Comparison of ENCODE assay signal across 10 cellular contexts in genomic region chr10:117609095-117609821, GRCh38.
DNase-seq lines count a peak whose midpoint lies in the region; FAIRE-seq and TF ChIP-seq lines count a peak whose summit lies in the region.
"Had no signal": no experiment of that assay in that cellular context is flagged by ENCODE, and none has a peak within 500 bp of the region (broad histone marks: within the 10 kb centered on the region; RNA-seq: fewer than 3 reads in every experiment).

No MANE protein-coding gene starts in this region.

- H3K4me1 ChIP-seq in Peyer's patch, result no peaks in the 10 kb centered on the region

- H3K27me3 ChIP-seq in Peyer's patch, result no peaks in the 10 kb centered on the region

- DNase-seq in AG10803 (ENCODE audit: low read depth) (peak; percentile 96), LHCN-M2 (ENCODE audit: low read depth) (peak; percentile 20), nephron progenitor cell (no peak), NCI-H1417 treated with DMSO at 0.1 percent for 48 hours (lab: John Stamatoyannopoulos, UW) (no peak), dermis blood vessel endothelial cell (no peak), Peyer's patch (no peak)
- no peak for DNase-seq in activated naive CD4-positive, alpha-beta T cell treated with anti-CD3 and anti-CD28 coated beads, Interleukin-2, amount 50 U/mL, for 16 hours
- DNase-seq: T-cell had no signal

- TF ChIP-seq CTCF in AG10803 (conservative IDR thresholded peaks at IDR 0.05; ENCODE audit: low read length), result no peak
- TF ChIP-seq CTCF in nephron progenitor cell (IDR thresholded peaks at IDR 0.05), result no peak
- TF ChIP-seq CTCF in Peyer's patch (IDR thresholded peaks at IDR 0.05), result no peak

- no peak for TF ChIP-seq POLR2A in Peyer's patch (IDR thresholded peaks at IDR 0.05)

- no peaks in the 10 kb centered on the region for H3K36me3 Mint-ChIP-seq in nephron progenitor cell (ENCODE audit: low read depth)
- H3K36me3 Mint-ChIP-seq: T-cell had no signal

- FAIRE-seq in endometrium (lab: Jason Lieb, UNC), result peak; percentile 91

- H3K27me3 Mint-ChIP-seq in nephron progenitor cell (ENCODE audit: low read depth, poor library complexity), result peaks cover 13% of the 10 kb centered on the region

- H3K27ac Mint-ChIP-seq in nephron progenitor cell, result peak overlapping the region; percentile 82
- H3K27ac Mint-ChIP-seq: T-cell had no signal

- H3K27ac ChIP-seq in Peyer's patch, result no peak overlapping the region
- H3K27ac ChIP-seq: cardiac muscle cell had no signal

- no peak overlapping the region for H3K4me3 Mint-ChIP-seq in nephron progenitor cell
- H3K4me3 Mint-ChIP-seq: T-cell had no signal

- no peaks in the 10 kb centered on the region for H3K9me3 Mint-ChIP-seq in nephron progenitor cell

- no peaks in the 10 kb centered on the region for H3K36me3 ChIP-seq in Peyer's patch
- H3K36me3 ChIP-seq: cardiac muscle cell had no signal

- peak overlapping the region; percentile 43 for H3K4me3 ChIP-seq in AG10803 (ENCODE audit: low read length)
- no peak overlapping the region for H3K4me3 ChIP-seq in Peyer's patch
- H3K4me3 ChIP-seq: cardiac muscle cell had no signal

- H3K4me1 Mint-ChIP-seq in nephron progenitor cell, result peaks cover 53% of the 10 kb centered on the region
- H3K4me1 Mint-ChIP-seq: T-cell had no signal

- no peaks in the 10 kb centered on the region for H3K9me3 ChIP-seq in Peyer's patch

Comparison
In these comparisons a context has a peak if more than half of its experiments do, and no peak if none do; other contexts are left out.
1. DNase-seq: peak in AG10803 (single experiment) and LHCN-M2 (single experiment); none in nephron progenitor cell (single experiment), activated naive CD4-positive, alpha-beta T cell treated with anti-CD3 and anti-CD28 coated beads, Interleukin-2, amount 50 U/mL, for 16 hours (single experiment), NCI-H1417 treated with DMSO at 0.1 percent for 48 hours (single experiment), dermis blood vessel endothelial cell (single experiment) and Peyer's patch (0 of 3).